ENCODE assay signal across 8 cellular contexts in the genomic region with DNA sequence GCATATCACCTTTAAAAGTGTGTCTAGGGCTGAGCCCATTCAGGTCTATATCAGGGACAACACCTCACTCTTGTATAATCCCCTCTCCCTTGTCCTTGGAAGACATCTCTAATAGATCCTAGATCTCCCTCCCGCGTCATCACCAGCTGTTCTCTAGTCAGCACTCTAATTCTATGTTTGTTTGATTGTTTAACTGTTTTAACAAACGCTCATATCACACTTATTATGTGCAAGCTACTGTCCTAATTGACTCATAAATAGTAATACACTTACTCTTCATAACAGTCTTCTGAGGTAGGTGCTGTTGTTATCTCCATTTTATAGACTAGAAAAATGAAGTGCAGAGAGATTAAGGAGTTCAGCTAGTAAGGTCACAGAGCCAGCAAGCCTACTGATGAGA.
DNase-seq lines count a peak whose midpoint lies in the region; ATAC-seq lines count a peak whose summit lies in the region.

No MANE protein-coding gene starts in this region.

- peak; percentile 26 for ATAC-seq in GM18873 (IDR thresholded peaks at IDR 0.05; ENCODE audit: low FRiP score, unreplicated experiment)
- peak; percentile 39 for ATAC-seq in GM21723 (IDR thresholded peaks at IDR 0.05; ENCODE audit: unreplicated experiment)
- ATAC-seq in HG03439 (IDR thresholded peaks at IDR 0.05; ENCODE audit: unreplicated experiment) = peak; percentile 34

- DNase-seq in medulla oblongata (ENCODE audit: extremely low spot score) = peak; percentile 48
- DNase-seq in T-helper 2 cell = no peak
- DNase-seq in stimulated activated CD4-positive, alpha-beta T cell treated with anti-CD3 and anti-CD28 coated beads, Interleukin-12 subunit alpha, Interleukin-12 subunit beta, amount 100 ng/mL, for 4 hours = no peak
- DNase-seq in middle frontal gyrus (ENCODE audit: extremely low spot score, low spot score) = no peak
- DNase-seq in NCI-H1048 (lab: John Stamatoyannopoulos, UW) = no peak
